Comparison of ENCODE assay signal across 9 cellular contexts in the genomic region with DNA sequence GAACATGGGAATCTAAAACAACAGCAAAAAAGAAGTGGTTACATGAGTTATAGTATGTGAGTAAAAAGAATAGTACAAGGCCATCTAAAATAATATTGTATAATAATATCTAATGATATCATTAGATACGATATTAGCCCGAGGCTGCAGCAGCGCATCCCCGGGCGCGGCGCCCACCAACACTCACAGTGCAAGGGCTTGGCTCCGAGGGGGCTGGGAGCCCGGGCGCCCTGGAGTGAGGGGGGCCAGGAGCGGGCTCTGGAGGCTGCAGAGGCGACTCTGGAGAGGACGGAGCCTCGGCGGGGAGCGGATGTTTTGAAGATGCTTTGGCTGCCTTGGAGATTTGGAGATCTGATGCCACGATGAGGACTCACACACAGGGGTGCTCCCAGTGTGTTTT.
"Had no signal": no experiment of that assay in that cellular context is flagged by ENCODE, and none has a peak within 500 bp of the region (broad histone marks: within the 10 kb centered on the region; RNA-seq: fewer than 3 reads in every experiment).

No MANE protein-coding gene starts in this region.

- H3K4me3 Mint-ChIP-seq: GM23338, H9, HFFc6 had no signal

- H3K9me3 Mint-ChIP-seq: GM23338, H9, HFFc6 had no signal

- H3K27ac ChIP-seq: GM23248 had no signal

- H2AFZ ChIP-seq: GM23248, GM23338 had no signal

- ATAC-seq: GM23338, HCT116 had no signal

- H3K9ac ChIP-seq: GM23248 had no signal

- H3K27ac Mint-ChIP-seq: GM23338, H9, HFFc6 had no signal

- H3K4me3 ChIP-seq: GM23248, GM23338, HAP-1 had no signal

- H3K4me2 ChIP-seq: GM23338 had no signal

- H3K4me1 ChIP-seq: HAP-1 had no signal

- H3K9me3 ChIP-seq: HAP-1 had no signal

- DNase-seq: GM23248, GOT3, H7, H9, HCEC 1CT, HFFc6 had no signal

- H3K36me3 ChIP-seq: HAP-1 had no signal
